9 cellular contexts compared by ENCODE assay signal in genomic region chr17:17959520-17960361, GRCh38. TPM values are rescaled to one million over a fixed set of nuclear protein-coding genes. Genes with fewer than 3 reads are reported as not detected.
DNase-seq lines count a peak whose midpoint lies in the region; ATAC-seq and TF ChIP-seq lines count a peak whose summit lies in the region.
"Had no signal": no experiment of that assay in that cellular context is flagged by ENCODE, and none has a peak within 500 bp of the region (broad histone marks: within the 10 kb centered on the region; RNA-seq: fewer than 3 reads in every experiment).

No MANE protein-coding gene starts in this region.

- peaks cover 13 to 17% of the 10 kb centered on the region in 2 donors for H3K36me3 Mint-ChIP-seq in CD4-positive, alpha-beta memory T cell
- peaks cover 28% of the 10 kb centered on the region for H3K36me3 Mint-ChIP-seq in T-helper 2 cell treated with Interferon-gamma antibody and Interleukin-4, amounts not matched to agents 5 μg/mL and 100 μg/mL, for 36 hours (ENCODE audit: low read depth)

- POLR2A ChIA-PET in CD4-positive, alpha-beta memory T cell (lab: Charles Lee; ENCODE audit: partially characterized antibody) = interaction anchor here (0.6 to 5.1 kb wide), 6 partner anchors 11 to 723 kb away, joined by 3 to 122 read pairs (median 3); partner anchors contain the start of genes DRC3, FLCN and TOM1L2

- H3K27ac ChIP-seq in CD4-positive, alpha-beta memory T cell (ENCODE audit: low read depth, low read length) = peak overlapping the region; percentile 65
- H3K27ac ChIP-seq: neutrophil had no signal

- peak in 4 of 5 donors; percentile 26 to 38 (median 28) for DNase-seq in CD4-positive, alpha-beta memory T cell
- DNase-seq in T-helper 2 cell treated with Interferon-gamma antibody and Interleukin-4, amounts not matched to agents 5 μg/mL and 100 μg/mL, for 36 hours (ENCODE audit: low spot score) = peak; percentile 31
- peak in 1 of 2 donors; percentile 59 for DNase-seq in foreskin fibroblast
- no peak for DNase-seq in putamen (ENCODE audit: low spot score)
- DNase-seq in HPDE6-E6E7 (ENCODE audit: extremely low spot score) = no peak
- no peak for DNase-seq in NCI-H82 treated with DMSO at 0.1 percent for 48 hours (lab: John Stamatoyannopoulos, UW; ENCODE audit: unreplicated experiment)

- peak overlapping the region; percentile 32 to 75 for H3K4me3 ChIP-seq in CD4-positive, alpha-beta memory T cell (ENCODE audit: low read length in 2 of 2)
- H3K4me3 ChIP-seq in foreskin fibroblast (ENCODE audit: low read depth in 1 of 2, low read length in 2 of 2) (peak overlapping the region; percentile 28 to 51), skeletal muscle satellite cell (ENCODE audit: low read length) (peak overlapping the region; percentile 52)

- peaks cover 49 to 74% (median 61%) of the 10 kb centered on the region in 4 donors for H3K4me1 Mint-ChIP-seq in CD4-positive, alpha-beta memory T cell
- peaks cover 61% of the 10 kb centered on the region for H3K4me1 Mint-ChIP-seq in T-helper 2 cell treated with Interferon-gamma antibody and Interleukin-4, amounts not matched to agents 5 μg/mL and 100 μg/mL, for 36 hours (ENCODE audit: low read depth)

- no peaks in the 10 kb centered on the region for H3K27me3 ChIP-seq in CD4-positive, alpha-beta memory T cell (ENCODE audit: insufficient read depth, low read length)
- H3K27me3 ChIP-seq in skeletal muscle satellite cell (ENCODE audit: control insufficient read depth, insufficient read depth, low read length) = no peaks in the 10 kb centered on the region
- H3K27me3 ChIP-seq: neutrophil had no signal

- peak overlapping the region; percentile 79 to 97 (median 86) for H3K4me3 Mint-ChIP-seq in CD4-positive, alpha-beta memory T cell
- peak overlapping the region; percentile 88 for H3K4me3 Mint-ChIP-seq in T-helper 2 cell treated with Interferon-gamma antibody and Interleukin-4, amounts not matched to agents 5 μg/mL and 100 μg/mL, for 36 hours

- peak overlapping the region; percentile 71 for H3K9ac ChIP-seq in skeletal muscle satellite cell (ENCODE audit: low read depth, low read length)

- CTCF ChIA-PET in CD4-positive, alpha-beta memory T cell (lab: Charles Lee; ENCODE audit: partially characterized antibody) = interaction anchor here (1.3 to 1.8 kb wide), 2 partner anchors 13 to 41 kb away, joined by 4 to 6 read pairs; partner anchors contain the start of genes DRC3 and TOM1L2

- peaks cover 46% of the 10 kb centered on the region for H3K4me1 ChIP-seq in CD4-positive, alpha-beta memory T cell (ENCODE audit: insufficient read depth, low read length)
- H3K4me1 ChIP-seq in skeletal muscle satellite cell (ENCODE audit: control insufficient read depth, insufficient read depth, low read length) = peaks cover 37% of the 10 kb centered on the region

- no peaks in the 10 kb centered on the region for H3K36me3 ChIP-seq in CD4-positive, alpha-beta memory T cell (ENCODE audit: insufficient read depth, low read length)
- H3K36me3 ChIP-seq in skeletal muscle satellite cell (ENCODE audit: insufficient read depth, low read length) = peaks cover 10% of the 10 kb centered on the region
- H3K36me3 ChIP-seq: neutrophil had no signal

- H3K27ac Mint-ChIP-seq in CD4-positive, alpha-beta memory T cell = peak overlapping the region; percentile 91 to 100 (median 96)
- H3K27ac Mint-ChIP-seq in T-helper 2 cell treated with Interferon-gamma antibody and Interleukin-4, amounts not matched to agents 5 μg/mL and 100 μg/mL, for 36 hours = peak overlapping the region; percentile 98

- no peaks in the 10 kb centered on the region for H3K9me3 ChIP-seq in CD4-positive, alpha-beta memory T cell (ENCODE audit: control insufficient read depth in 1 of 2, low read length in 2 of 2)
- H3K9me3 ChIP-seq in skeletal muscle satellite cell (replicated peaks; ENCODE audit: low read length) = no peaks in the 10 kb centered on the region
- H3K9me3 ChIP-seq: neutrophil had no signal

- H3K4me2 ChIP-seq in skeletal muscle satellite cell (ENCODE audit: low read length) = peak overlapping the region; percentile 74

- TF ChIP-seq CTCF in foreskin fibroblast (IDR thresholded peaks at IDR 0.05; ENCODE audit: low read depth, low read length) = no peak

- intact Hi-C loops in CD4-positive, alpha-beta memory T cell (cut with micrococcal nuclease) = loop anchor here (5.0 to 10.0 kb wide), 2 partner anchors 65 to 122 kb away; partner anchors contain the start of gene SREBF1

- no peaks in the 10 kb centered on the region for H3K9me3 Mint-ChIP-seq in CD4-positive, alpha-beta memory T cell
- H3K9me3 Mint-ChIP-seq in T-helper 2 cell treated with Interferon-gamma antibody and Interleukin-4, amounts not matched to agents 5 μg/mL and 100 μg/mL, for 36 hours = no peaks in the 10 kb centered on the region

- ATAC-seq in GM21423 (IDR thresholded peaks at IDR 0.05; ENCODE audit: unreplicated experiment) = peak; percentile 54

- no peaks in the 10 kb centered on the region for H3K27me3 Mint-ChIP-seq in CD4-positive, alpha-beta memory T cell
- H3K27me3 Mint-ChIP-seq in T-helper 2 cell treated with Interferon-gamma antibody and Interleukin-4, amounts not matched to agents 5 μg/mL and 100 μg/mL, for 36 hours (ENCODE audit: low read depth) = no peaks in the 10 kb centered on the region

RNA-seq across cellular contexts. Expression of gene TOM1L2, which starts 12.5 kb away (rescaled TPM):
- total RNA-seq in CD4-positive, alpha-beta memory T cell = 10 to 100 TPM; 59.4 to 63.1 TPM
- 10 to 100 TPM in 1 of 2 donors, 1 to 10 TPM in 1; 1.6 to 12.0 TPM for polyA plus RNA-seq in CD4-positive, alpha-beta memory T cell
- 21.5 and 25.8 TPM in 2 replicates for total RNA-seq in skeletal muscle satellite cell (2012; rRNA removed)

RNA-seq across cellular contexts. Expression of gene DRC3, which starts 12.9 kb away (rescaled TPM):
- total RNA-seq in CD4-positive, alpha-beta memory T cell = under 1 TPM; 0.64 to 0.67 TPM
- under 1 TPM in 1 of 2 donors, not detected in 1; 0.24 TPM for polyA plus RNA-seq in CD4-positive, alpha-beta memory T cell
- total RNA-seq in skeletal muscle satellite cell (2012; rRNA removed) = 0.76 and 1.7 TPM in 2 replicates

Comparison
In these comparisons a context has a peak if more than half of its experiments do, and no peak if none do; other contexts are left out.
1. DNase-seq: peak in CD4-positive, alpha-beta memory T cell (4 of 5) and T-helper 2 cell treated with Interferon-gamma antibody and Interleukin-4, amounts not matched to agents 5 μg/mL and 100 μg/mL, for 36 hours (single experiment); none in putamen (single experiment), HPDE6-E6E7 (single experiment) and NCI-H82 treated with DMSO at 0.1 percent for 48 hours (single experiment).
2. Peak in every context shown above with its lines, with median percentiles within 50 percentile points of each other: H3K4me3 ChIP-seq.